ENCODE assay signal across 15 cellular contexts in the genomic region with DNA sequence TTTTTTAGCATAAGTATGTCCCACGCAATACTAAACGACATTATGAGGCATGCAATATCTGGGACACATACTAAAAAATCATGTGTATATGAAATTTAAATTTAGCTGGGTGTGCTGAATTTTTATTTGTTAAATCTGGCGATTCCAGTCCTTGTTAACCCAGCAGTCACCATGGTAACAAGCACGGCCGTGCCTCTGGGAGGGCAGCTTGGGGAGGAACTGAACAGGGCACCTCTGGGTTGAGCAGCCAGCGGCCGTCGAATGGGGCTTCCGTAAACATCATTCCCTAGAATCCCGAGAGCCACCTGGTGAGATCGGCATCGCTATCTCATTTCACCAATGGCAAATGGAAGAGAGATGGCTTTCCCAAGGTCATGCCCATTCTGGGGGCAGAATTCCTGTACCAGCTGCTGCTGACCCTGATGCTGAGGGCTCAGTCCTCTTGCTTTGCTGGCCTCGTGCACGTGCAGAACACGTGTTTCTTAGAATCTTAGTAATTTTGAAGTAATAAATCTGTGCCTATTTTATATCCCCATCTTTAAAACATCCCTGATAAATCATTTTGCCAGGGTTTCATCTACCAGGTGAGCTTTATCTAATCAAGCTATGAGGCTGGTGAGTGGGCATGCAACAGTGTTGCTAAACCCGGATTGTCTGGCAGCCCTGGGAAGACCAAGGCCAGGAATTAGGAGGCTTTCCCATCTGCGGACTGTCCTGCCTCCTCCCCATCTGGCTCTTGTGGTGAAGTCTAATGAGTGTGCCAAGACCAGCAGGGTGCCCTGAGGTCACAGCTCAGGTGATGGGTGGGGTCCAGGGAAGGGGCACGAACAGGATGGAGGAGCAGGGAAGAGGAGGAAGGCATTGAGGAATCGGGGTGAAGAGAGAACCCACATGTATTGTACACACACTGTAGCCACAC.
"Had no signal": no experiment of that assay in that cellular context is flagged by ENCODE, and none has a peak within 500 bp of the region (broad histone marks: within the 10 kb centered on the region; RNA-seq: fewer than 3 reads in every experiment).

No MANE protein-coding gene starts in this region.

- H3K4me3 Mint-ChIP-seq: naive thymus-derived CD8-positive, alpha-beta T cell; stimulated activated naive B cell treated with anti-CD40 and anti-IgM and Interleukin-4, amounts not matched to agents 10 μg/mL and 1 μg/mL and 100 μg/mL, for 72 hours; stimulated activated naive CD8-positive, alpha-beta T cell treated with anti-CD3 and anti-CD28 coated beads, Interleukin-15, amount 100 ng/mL, for 72 hours had no signal

- H3K27ac Mint-ChIP-seq: naive thymus-derived CD8-positive, alpha-beta T cell; stimulated activated naive B cell treated with anti-CD40 and anti-IgM and Interleukin-4, amounts not matched to agents 10 μg/mL and 1 μg/mL and 100 μg/mL, for 72 hours; stimulated activated naive CD8-positive, alpha-beta T cell treated with anti-CD3 and anti-CD28 coated beads, Interleukin-15, amount 100 ng/mL, for 72 hours had no signal

- H3K27me3 Mint-ChIP-seq: stimulated activated naive CD8-positive, alpha-beta T cell treated with anti-CD3 and anti-CD28 coated beads, Interleukin-15, amount 100 ng/mL, for 72 hours had no signal

- H3K27ac ChIP-seq: neutrophil, sigmoid colon, skin epidermis, thoracic aorta, transverse colon had no signal

- DNase-seq: cortex of kidney; erythroblast; foreskin melanocyte; hippocampal formation; mucosa of descending colon; naive thymus-derived CD8-positive, alpha-beta T cell; sigmoid colon; stimulated activated CD4-positive, alpha-beta T cell treated with anti-CD3 and anti-CD28 coated beads, Interleukin-2, amount 100 ng/mL, for 24 hours; stimulated activated CD4-positive, alpha-beta T cell treated with anti-CD3 and anti-CD28 coated beads, Interleukin-4, amount 100 ng/mL, for 4 hours; stimulated activated naive B cell treated with anti-CD40 and anti-IgM and Interleukin-4, amounts not matched to agents 10 μg/mL and 1 μg/mL and 100 μg/mL, for 72 hours; stimulated activated naive CD8-positive, alpha-beta T cell treated with anti-CD3 and anti-CD28 coated beads, Interleukin-15, amount 100 ng/mL, for 72 hours; transverse colon had no signal
